ENCODE assay signal across 26 cellular contexts in genomic region chr17:8421571-8421970, GRCh38. TPM values are rescaled to one million over a fixed set of nuclear protein-coding genes. Genes with fewer than 3 reads are reported as not detected.
DNase-seq lines count a peak whose midpoint lies in the region; ATAC-seq, FAIRE-seq and TF ChIP-seq lines count a peak whose summit lies in the region.
"Had no signal": no experiment of that assay in that cellular context is flagged by ENCODE, and none has a peak within 500 bp of the region (broad histone marks: within the 10 kb centered on the region; RNA-seq: fewer than 3 reads in every experiment).

No MANE protein-coding gene starts in this region.

- H3K4me1 ChIP-seq in GM23338 (ENCODE audit: insufficient read depth): no peaks in the 10 kb centered on the region
- H3K4me1 ChIP-seq in RWPE2 (ENCODE audit: insufficient read depth, poor library complexity, severe bottlenecking): no peaks in the 10 kb centered on the region
- H3K4me1 ChIP-seq in small intestine (ENCODE audit: control insufficient read depth in 2 of 2, insufficient read depth in 1 of 2, low read depth in 1 of 2, low read length in 1 of 2): peaks cover 8 to 10% of the 10 kb centered on the region in 2 donors

- no peak overlapping the region for H3K4me3 Mint-ChIP-seq in GM23338
- H3K4me3 Mint-ChIP-seq: activated CD4-positive, alpha-beta memory T cell treated with anti-CD3 and anti-CD28 coated beads for 36 hours; naive thymus-derived CD8-positive, alpha-beta T cell; T-helper 1 cell treated with Interleukin-12 subunit alpha and Interleukin-12 subunit beta and Interleukin-4 antibody, amounts not matched to agents 30 μg/mL and 1 μg/mL, for 36 hours; WTC11 had no signal

- H3K9me2 ChIP-seq in GM23338 (ENCODE audit: insufficient read depth): no peaks in the 10 kb centered on the region

- H3K36me3 ChIP-seq in GM23338 (ENCODE audit: insufficient read depth): no peaks in the 10 kb centered on the region
- no peaks in the 10 kb centered on the region for H3K36me3 ChIP-seq in RWPE2 (ENCODE audit: low read depth)
- H3K36me3 ChIP-seq in small intestine (ENCODE audit: control insufficient read depth in 2 of 2, insufficient read depth in 2 of 2, low read length in 2 of 2): no peaks in the 10 kb centered on the region
- H3K36me3 ChIP-seq: SJSA1, suprapubic skin had no signal

- FAIRE-seq in small intestine (lab: Jason Lieb, UNC): no peak

- DNase-seq in GM23338 (ENCODE audit: low spot score): no peak
- DNase-seq in RWPE2 (ENCODE audit: low spot score): no peak
- peak; percentile 62 for DNase-seq in fibroblast of mammary gland (ENCODE audit: low read depth)
- peak; percentile 33 for DNase-seq in small intestine
- DNase-seq in AG20443 (ENCODE audit: low spot score): no peak
- DNase-seq in NCI-H82 treated with DMSO at 0.1 percent for 48 hours (lab: John Stamatoyannopoulos, UW; ENCODE audit: unreplicated experiment): no peak
- no peak for DNase-seq in stimulated activated CD8-positive, alpha-beta memory T cell treated with anti-CD3 and anti-CD28 coated beads, Interleukin-4, amount 100 ng/mL, for 48 hours
- DNase-seq: activated CD4-positive, alpha-beta memory T cell treated with anti-CD3 and anti-CD28 coated beads for 36 hours; activated naive CD4-positive, alpha-beta T cell treated with Interleukin-2 at 50 U/mL for 16 hours; activated T-cell treated with anti-CD3 and anti-CD28 coated beads for 4 hours; cerebellar nuclear complex; COR-L47; effector memory CD4-positive, alpha-beta T cell; naive thymus-derived CD8-positive, alpha-beta T cell; NCI-H1436 treated with DMSO at 0.1 percent for 48 hours; NCI-H774; posterior cingulate gyrus; stimulated activated CD4-positive, alpha-beta T cell treated with anti-CD3 and anti-CD28 coated beads, Interleukin-4, amount 100 ng/mL, for 24 hours had no signal

- H3K36me3 Mint-ChIP-seq in GM23338 (ENCODE audit: low read depth): no peaks in the 10 kb centered on the region
- H3K36me3 Mint-ChIP-seq: activated CD4-positive, alpha-beta memory T cell treated with anti-CD3 and anti-CD28 coated beads for 36 hours; naive thymus-derived CD8-positive, alpha-beta T cell; WTC11 had no signal

- ATAC-seq in GM23338 (peak; percentile 37; the same call in 2 of the 3 replicates), RWPE2 (ENCODE audit: low read depth) (peak; percentile 46; the same call in 1 of the 3 replicates), GM18520 (IDR thresholded peaks at IDR 0.05; ENCODE audit: unreplicated experiment) (no peak)
- ATAC-seq: naive thymus-derived CD8-positive, alpha-beta T cell; WTC11 had no signal

- H3K9me3 Mint-ChIP-seq in GM23338: no peaks in the 10 kb centered on the region
- H3K9me3 Mint-ChIP-seq: activated CD4-positive, alpha-beta memory T cell treated with anti-CD3 and anti-CD28 coated beads for 36 hours; T-helper 1 cell treated with Interleukin-12 subunit alpha and Interleukin-12 subunit beta and Interleukin-4 antibody, amounts not matched to agents 30 μg/mL and 1 μg/mL, for 36 hours; WTC11 had no signal

- no peaks in the 10 kb centered on the region for H3K27me3 Mint-ChIP-seq in GM23338 (ENCODE audit: insufficient read depth, low read depth, poor library complexity)

- no peaks in the 10 kb centered on the region for H3K79me2 ChIP-seq in GM23338 (replicated peaks; ENCODE audit: insufficient read depth)
- H3K79me2 ChIP-seq: hepatocyte had no signal

- TF ChIP-seq CTCF in GM23338 (conservative IDR thresholded peaks at IDR 0.05; ENCODE audit: low read depth in 2 of 2) (peak in 1 of 2 experiments; percentile 25; a peak in 2 of 4 replicates), RWPE2 (IDR thresholded peaks at IDR 0.05; ENCODE audit: poor library complexity, severe bottlenecking) (no peak), fibroblast of mammary gland (conservative IDR thresholded peaks at IDR 0.05; ENCODE audit: control insufficient read depth, insufficient read depth, low read depth, low read length) (no peak)

- H3F3A ChIP-seq in GM23338 (replicated peaks; ENCODE audit: low read depth): no peaks in the 10 kb centered on the region

- no peak overlapping the region for H2AFZ ChIP-seq in GM23338
- H2AFZ ChIP-seq: hepatocyte had no signal

- H3K4me2 ChIP-seq in GM23338: no peak overlapping the region
- H3K4me2 ChIP-seq: hepatocyte had no signal

- H3K27me3 ChIP-seq in GM23338 (ENCODE audit: insufficient read depth) (no peaks in the 10 kb centered on the region), RWPE2 (ENCODE audit: insufficient read depth, poor library complexity, severe bottlenecking) (no peaks in the 10 kb centered on the region), small intestine (ENCODE audit: control insufficient read depth in 2 of 2, insufficient read depth in 2 of 2, low read length in 2 of 2) (no peaks in the 10 kb centered on the region)
- H3K27me3 ChIP-seq: SJSA1, suprapubic skin had no signal

- WGBS in small intestine, 3 donors: 39 to 57% (median 53%) methylated on average over 3 of the region's 3 CpGs

- no peaks in the 10 kb centered on the region for H4K20me1 ChIP-seq in GM23338 (replicated peaks; ENCODE audit: insufficient read depth)

- no peaks in the 10 kb centered on the region for H3K4me1 Mint-ChIP-seq in GM23338
- H3K4me1 Mint-ChIP-seq: WTC11 had no signal

- H3K27ac ChIP-seq in GM23338 (ENCODE audit: low read depth): no peak overlapping the region
- H3K27ac ChIP-seq in RWPE2 (ENCODE audit: poor library complexity, severe bottlenecking): no peak overlapping the region
- no peak overlapping the region for H3K27ac ChIP-seq in small intestine (ENCODE audit: low read depth in 1 of 2, low read length in 1 of 2)
- H3K27ac ChIP-seq: SJSA1, suprapubic skin had no signal

- H3K9me3 ChIP-seq in RWPE2 (ENCODE audit: severe bottlenecking) (no peaks in the 10 kb centered on the region), small intestine (ENCODE audit: control insufficient read depth, low read depth) (no peaks in the 10 kb centered on the region)
- H3K9me3 ChIP-seq: SJSA1, suprapubic skin had no signal

- no peak overlapping the region for H3K27ac Mint-ChIP-seq in GM23338
- H3K27ac Mint-ChIP-seq: activated CD4-positive, alpha-beta memory T cell treated with anti-CD3 and anti-CD28 coated beads for 36 hours; T-helper 1 cell treated with Interleukin-12 subunit alpha and Interleukin-12 subunit beta and Interleukin-4 antibody, amounts not matched to agents 30 μg/mL and 1 μg/mL, for 36 hours; WTC11 had no signal

- H3K4me3 ChIP-seq in GM23338 (no peak overlapping the region), RWPE2 (ENCODE audit: severe bottlenecking) (no peak overlapping the region), fibroblast of mammary gland (ENCODE audit: control insufficient read depth, low read depth, low read length) (no peak overlapping the region), small intestine (ENCODE audit: low read depth in 1 of 2, low read length in 2 of 2) (no peak overlapping the region)
- H3K4me3 ChIP-seq: hepatocyte, SJSA1, skin epidermis, suprapubic skin had no signal

RNA-seq across cellular contexts. Expression of gene NDEL1, which starts 14.1 kb away (rescaled TPM):
- 15.9 and 21.2 TPM in 2 replicates for total RNA-seq in GM23338 (2014; rRNA removed; shearing (Covaris generic))
- polyA plus RNA-seq in GM23338 (2016; fragmentation: Nextera tagmentation; extraction: Ambion mirVana) (21.6 and 26.0 TPM in 2 replicates), small intestine (10 to 100 TPM; 24.7 to 30.6 (median 29.2) TPM)

RNA-seq across cellular contexts. Expression of gene RNF222, which starts 23.9 kb away (rescaled TPM):
- total RNA-seq in GM23338 (2014; rRNA removed; shearing (Covaris generic)): 0.07 and 0.31 TPM in 2 replicates
- polyA plus RNA-seq in GM23338 (2016; fragmentation: Nextera tagmentation; extraction: Ambion mirVana) (0.10 TPM in 1 of 2 replicates, not detected in the other), small intestine (not detected)
- total RNA-seq: activated CD4-positive, alpha-beta memory T cell treated with anti-CD3 and anti-CD28 coated beads for 36 hours; fibroblast of villous mesenchyme; hepatocyte; SJSA1; WTC11 had no signal
- polyA plus RNA-seq: hepatocyte had no signal

RNA-seq across cellular contexts. Expression of gene RPL26, which starts 38.6 kb away (rescaled TPM):
- total RNA-seq in GM23338 (2014; rRNA removed; shearing (Covaris generic)): 3,158 and 4,450 TPM in 2 replicates
- polyA plus RNA-seq in GM23338 (2016; fragmentation: Nextera tagmentation; extraction: Ambion mirVana): 2,274 and 2,541 TPM in 2 replicates
- polyA plus RNA-seq in small intestine: 1,000 to 10,000 TPM; 2,296 to 5,457 (median 4,090) TPM

Comparison
In these comparisons a context has a peak if more than half of its experiments do, and no peak if none do; other contexts are left out.
1. DNase-seq: peak in fibroblast of mammary gland (single experiment) and small intestine (single experiment); none in GM23338 (single experiment), RWPE2 (single experiment), AG20443 (single experiment), NCI-H82 treated with DMSO at 0.1 percent for 48 hours (single experiment) and stimulated activated CD8-positive, alpha-beta memory T cell treated with anti-CD3 and anti-CD28 coated beads, Interleukin-4, amount 100 ng/mL, for 48 hours (single experiment).